ENCODE assay signal across 9 cellular contexts in genomic region chr15:99454941-99455795, GRCh38.
A peak's percentile ranks its signal among the peaks of the same experiment; 100 is the strongest.
DNase-seq lines count a peak whose midpoint lies in the region; ATAC-seq and TF ChIP-seq lines count a peak whose summit lies in the region.
"Had no signal": no experiment of that assay in that cellular context is flagged by ENCODE, and none has a peak within 500 bp of the region (broad histone marks: within the 10 kb centered on the region; RNA-seq: fewer than 3 reads in every experiment).

No MANE protein-coding gene starts in this region.

- H3K9me3 ChIP-seq in esophagus (ENCODE audit: control insufficient read depth in 2 of 2, insufficient read depth in 1 of 2, low read depth in 1 of 2, low read length in 1 of 2) = no peaks in the 10 kb centered on the region

- CTCF ChIA-PET in AG04449 (lab: Yijun Ruan, JAX) = interaction anchor here (0.9 to 3.0 kb wide), 7 partner anchors 11 to 275 kb away, joined by 3 to 17 read pairs (median 4); no protein-coding TSS in a partner anchor

- peaks cover 0 to 40% of the 10 kb centered on the region in 2 donors for H3K4me1 ChIP-seq in esophagus (ENCODE audit: control insufficient read depth in 2 of 2, insufficient read depth in 2 of 2, low read length in 1 of 2)

- no peak for TF ChIP-seq CTCF in AG04449 (IDR thresholded peaks at IDR 0.05; ENCODE audit: insufficient read depth, low read length, missing control alignments)

- 25 to 35% methylated on average over 19 of the region's 19 CpGs for WGBS in esophagus, 2 donors

- H3K4me3 ChIP-seq in AG04449 (ENCODE audit: low read depth, low read length) (no peak overlapping the region; the same call in 1 of the 2 replicates), esophagus (ENCODE audit: low read depth in 1 of 2, low read length in 2 of 2) (no peak overlapping the region)

- POLR2A ChIA-PET in AG04449 (lab: Yijun Ruan, JAX) = interaction anchor here (0.7 to 0.9 kb wide), 3 partner anchors 9 to 112 kb away, joined by 3 read pairs; no protein-coding TSS in a partner anchor

- no peaks in the 10 kb centered on the region for H3K36me3 ChIP-seq in esophagus (ENCODE audit: control insufficient read depth in 2 of 2, insufficient read depth in 2 of 2, low read length in 1 of 2)

- peak overlapping the region; percentile 63 to 89 for H3K27ac ChIP-seq in esophagus (ENCODE audit: low read depth in 2 of 2, low read length in 1 of 2)

- H3K27me3 ChIP-seq in esophagus (ENCODE audit: control insufficient read depth in 1 of 2, insufficient read depth in 2 of 2, low read length in 2 of 2) = no peaks in the 10 kb centered on the region

- DNase-seq in AG04449 (ENCODE audit: low read depth, low spot score) = peak; percentile 68
- DNase-seq in OCI-M1 (lab: John Stamatoyannopoulos, UW) = peak; percentile 32
- peak; percentile 99 for DNase-seq in myocyte (ENCODE audit: low read depth)
- DNase-seq in activated effector memory CD4-positive, alpha-beta T cell treated with Interleukin-2 at 50 U/mL for 16 hours = no peak
- no peak for DNase-seq in NCI-H526 (lab: John Stamatoyannopoulos, UW)
- DNase-seq: activated B cell treated with CpG ODN at 0.5 μM for 24 hours had no signal

- ATAC-seq in HG03135 (IDR thresholded peaks at IDR 0.05; ENCODE audit: unreplicated experiment) = no peak
- ATAC-seq in HG02970 (IDR thresholded peaks at IDR 0.05; ENCODE audit: low FRiP score, unreplicated experiment) = no peak

Comparison
In these comparisons a context has a peak if more than half of its experiments do, and no peak if none do; other contexts are left out.
1. DNase-seq: peak in AG04449 (single experiment), OCI-M1 (single experiment) and myocyte (single experiment); none in activated effector memory CD4-positive, alpha-beta T cell treated with Interleukin-2 at 50 U/mL for 16 hours (single experiment) and NCI-H526 (0 of 2).